Comparison of ENCODE assay signal across 1 cellular context in the genomic region with DNA sequence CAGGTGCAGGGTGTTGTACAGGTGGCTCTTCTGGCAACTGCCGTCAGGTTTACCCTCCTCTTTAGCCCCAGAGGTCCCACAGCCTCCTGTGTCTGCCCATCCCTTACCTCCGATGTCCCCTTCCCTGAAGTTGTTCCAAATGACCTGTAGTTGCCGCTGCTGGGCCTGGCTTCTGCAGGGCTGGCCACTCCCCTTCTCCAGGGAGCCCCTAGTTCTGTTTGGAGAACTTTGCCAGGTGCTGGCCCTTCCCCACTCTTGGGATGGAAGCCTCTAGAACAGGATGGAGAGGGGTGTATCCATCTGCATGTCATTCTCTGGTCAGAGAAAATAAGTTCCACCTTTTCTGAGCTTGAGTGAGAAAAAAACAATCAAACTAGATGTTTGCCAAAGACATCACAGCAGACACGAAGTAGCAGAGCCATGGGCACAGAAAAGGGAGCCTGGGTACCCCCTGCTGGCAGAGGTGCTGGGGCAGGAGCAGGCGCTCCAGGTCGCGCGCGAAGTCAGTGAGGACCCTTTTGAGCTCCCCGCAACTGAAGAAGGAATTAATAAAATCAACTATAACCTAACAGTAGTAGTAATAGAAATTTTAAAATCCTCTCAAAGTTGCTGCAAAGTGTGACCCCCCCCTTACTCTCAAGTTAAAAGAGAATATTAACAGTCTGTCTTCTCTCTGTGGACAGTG.
TF ChIP-seq lines count a peak whose summit lies in the region.

No MANE protein-coding gene starts in this region.

TF ChIP-seq in GM23338, 12 proteins besides CTCF, POLR2A, EP300 and RAD21 (continued from another document):
- TF ChIP-seq, protein P1, sequence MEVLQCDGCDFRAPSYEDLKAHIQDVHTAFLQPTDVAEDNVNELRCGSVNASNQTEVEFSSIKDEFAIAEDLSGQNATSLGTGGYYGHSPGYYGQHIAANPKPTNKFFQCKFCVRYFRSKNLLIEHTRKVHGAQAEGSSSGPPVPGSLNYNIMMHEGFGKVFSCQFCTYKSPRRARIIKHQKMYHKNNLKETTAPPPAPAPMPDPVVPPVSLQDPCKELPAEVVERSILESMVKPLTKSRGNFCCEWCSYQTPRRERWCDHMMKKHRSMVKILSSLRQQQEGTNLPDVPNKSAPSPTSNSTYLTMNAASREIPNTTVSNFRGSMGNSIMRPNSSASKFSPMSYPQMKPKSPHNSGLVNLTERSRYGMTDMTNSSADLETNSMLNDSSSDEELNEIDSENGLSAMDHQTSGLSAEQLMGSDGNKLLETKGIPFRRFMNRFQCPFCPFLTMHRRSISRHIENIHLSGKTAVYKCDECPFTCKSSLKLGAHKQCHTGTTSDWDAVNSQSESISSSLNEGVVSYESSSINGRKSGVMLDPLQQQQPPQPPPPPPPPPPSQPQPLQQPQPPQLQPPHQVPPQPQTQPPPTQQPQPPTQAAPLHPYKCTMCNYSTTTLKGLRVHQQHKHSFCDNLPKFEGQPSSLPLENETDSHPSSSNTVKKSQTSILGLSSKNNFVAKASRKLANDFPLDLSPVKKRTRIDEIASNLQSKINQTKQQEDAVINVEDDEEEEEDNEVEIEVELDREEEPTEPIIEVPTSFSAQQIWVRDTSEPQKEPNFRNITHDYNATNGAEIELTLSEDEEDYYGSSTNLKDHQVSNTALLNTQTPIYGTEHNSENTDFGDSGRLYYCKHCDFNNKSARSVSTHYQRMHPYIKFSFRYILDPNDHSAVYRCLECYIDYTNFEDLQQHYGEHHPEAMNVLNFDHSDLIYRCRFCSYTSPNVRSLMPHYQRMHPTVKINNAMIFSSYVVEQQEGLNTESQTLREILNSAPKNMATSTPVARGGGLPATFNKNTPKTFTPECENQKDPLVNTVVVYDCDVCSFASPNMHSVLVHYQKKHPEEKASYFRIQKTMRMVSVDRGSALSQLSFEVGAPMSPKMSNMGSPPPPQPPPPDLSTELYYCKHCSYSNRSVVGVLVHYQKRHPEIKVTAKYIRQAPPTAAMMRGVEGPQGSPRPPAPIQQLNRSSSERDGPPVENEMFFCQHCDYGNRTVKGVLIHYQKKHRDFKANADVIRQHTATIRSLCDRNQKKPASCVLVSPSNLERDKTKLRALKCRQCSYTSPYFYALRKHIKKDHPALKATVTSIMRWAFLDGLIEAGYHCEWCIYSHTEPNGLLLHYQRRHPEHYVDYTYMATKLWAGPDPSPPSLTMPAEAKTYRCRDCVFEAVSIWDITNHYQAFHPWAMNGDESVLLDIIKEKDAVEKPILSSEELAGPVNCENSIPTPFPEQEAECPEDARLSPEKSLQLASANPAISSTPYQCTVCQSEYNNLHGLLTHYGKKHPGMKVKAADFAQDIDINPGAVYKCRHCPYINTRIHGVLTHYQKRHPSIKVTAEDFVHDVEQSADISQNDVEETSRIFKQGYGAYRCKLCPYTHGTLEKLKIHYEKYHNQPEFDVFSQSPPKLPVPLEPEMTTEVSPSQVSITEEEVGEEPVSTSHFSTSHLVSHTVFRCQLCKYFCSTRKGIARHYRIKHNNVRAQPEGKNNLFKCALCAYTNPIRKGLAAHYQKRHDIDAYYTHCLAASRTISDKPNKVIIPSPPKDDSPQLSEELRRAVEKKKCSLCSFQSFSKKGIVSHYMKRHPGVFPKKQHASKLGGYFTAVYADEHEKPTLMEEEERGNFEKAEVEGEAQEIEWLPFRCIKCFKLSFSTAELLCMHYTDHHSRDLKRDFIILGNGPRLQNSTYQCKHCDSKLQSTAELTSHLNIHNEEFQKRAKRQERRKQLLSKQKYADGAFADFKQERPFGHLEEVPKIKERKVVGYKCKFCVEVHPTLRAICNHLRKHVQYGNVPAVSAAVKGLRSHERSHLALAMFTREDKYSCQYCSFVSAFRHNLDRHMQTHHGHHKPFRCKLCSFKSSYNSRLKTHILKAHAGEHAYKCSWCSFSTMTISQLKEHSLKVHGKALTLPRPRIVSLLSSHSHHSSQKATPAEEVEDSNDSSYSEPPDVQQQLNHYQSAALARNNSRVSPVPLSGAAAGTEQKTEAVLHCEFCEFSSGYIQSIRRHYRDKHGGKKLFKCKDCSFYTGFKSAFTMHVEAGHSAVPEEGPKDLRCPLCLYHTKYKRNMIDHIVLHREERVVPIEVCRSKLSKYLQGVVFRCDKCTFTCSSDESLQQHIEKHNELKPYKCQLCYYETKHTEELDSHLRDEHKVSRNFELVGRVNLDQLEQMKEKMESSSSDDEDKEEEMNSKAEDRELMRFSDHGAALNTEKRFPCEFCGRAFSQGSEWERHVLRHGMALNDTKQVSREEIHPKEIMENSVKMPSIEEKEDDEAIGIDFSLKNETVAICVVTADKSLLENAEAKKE (CRISPR knock-in tag; IDR thresholded peaks at IDR 0.05), result no peak
- TF ChIP-seq, protein P2, sequence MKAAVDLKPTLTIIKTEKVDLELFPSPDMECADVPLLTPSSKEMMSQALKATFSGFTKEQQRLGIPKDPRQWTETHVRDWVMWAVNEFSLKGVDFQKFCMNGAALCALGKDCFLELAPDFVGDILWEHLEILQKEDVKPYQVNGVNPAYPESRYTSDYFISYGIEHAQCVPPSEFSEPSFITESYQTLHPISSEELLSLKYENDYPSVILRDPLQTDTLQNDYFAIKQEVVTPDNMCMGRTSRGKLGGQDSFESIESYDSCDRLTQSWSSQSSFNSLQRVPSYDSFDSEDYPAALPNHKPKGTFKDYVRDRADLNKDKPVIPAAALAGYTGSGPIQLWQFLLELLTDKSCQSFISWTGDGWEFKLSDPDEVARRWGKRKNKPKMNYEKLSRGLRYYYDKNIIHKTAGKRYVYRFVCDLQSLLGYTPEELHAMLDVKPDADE (IDR thresholded peaks at IDR 0.05), result no peak
- no peak for TF ChIP-seq EZH2phosphoT487 (IDR thresholded peaks at IDR 0.05; ENCODE audit: unreplicated experiment)
- no peak for TF ChIP-seq ZNF331 (CRISPR knock-in tag; IDR thresholded peaks at IDR 0.05; ENCODE audit: low read depth)
- no peak for TF ChIP-seq STAT1 (IDR thresholded peaks at IDR 0.05; ENCODE audit: unreplicated experiment)
- TF ChIP-seq CREB1 (CRISPR knock-in tag; IDR thresholded peaks at IDR 0.05; ENCODE audit: low read depth), result no peak
- TF ChIP-seq, protein P3, sequence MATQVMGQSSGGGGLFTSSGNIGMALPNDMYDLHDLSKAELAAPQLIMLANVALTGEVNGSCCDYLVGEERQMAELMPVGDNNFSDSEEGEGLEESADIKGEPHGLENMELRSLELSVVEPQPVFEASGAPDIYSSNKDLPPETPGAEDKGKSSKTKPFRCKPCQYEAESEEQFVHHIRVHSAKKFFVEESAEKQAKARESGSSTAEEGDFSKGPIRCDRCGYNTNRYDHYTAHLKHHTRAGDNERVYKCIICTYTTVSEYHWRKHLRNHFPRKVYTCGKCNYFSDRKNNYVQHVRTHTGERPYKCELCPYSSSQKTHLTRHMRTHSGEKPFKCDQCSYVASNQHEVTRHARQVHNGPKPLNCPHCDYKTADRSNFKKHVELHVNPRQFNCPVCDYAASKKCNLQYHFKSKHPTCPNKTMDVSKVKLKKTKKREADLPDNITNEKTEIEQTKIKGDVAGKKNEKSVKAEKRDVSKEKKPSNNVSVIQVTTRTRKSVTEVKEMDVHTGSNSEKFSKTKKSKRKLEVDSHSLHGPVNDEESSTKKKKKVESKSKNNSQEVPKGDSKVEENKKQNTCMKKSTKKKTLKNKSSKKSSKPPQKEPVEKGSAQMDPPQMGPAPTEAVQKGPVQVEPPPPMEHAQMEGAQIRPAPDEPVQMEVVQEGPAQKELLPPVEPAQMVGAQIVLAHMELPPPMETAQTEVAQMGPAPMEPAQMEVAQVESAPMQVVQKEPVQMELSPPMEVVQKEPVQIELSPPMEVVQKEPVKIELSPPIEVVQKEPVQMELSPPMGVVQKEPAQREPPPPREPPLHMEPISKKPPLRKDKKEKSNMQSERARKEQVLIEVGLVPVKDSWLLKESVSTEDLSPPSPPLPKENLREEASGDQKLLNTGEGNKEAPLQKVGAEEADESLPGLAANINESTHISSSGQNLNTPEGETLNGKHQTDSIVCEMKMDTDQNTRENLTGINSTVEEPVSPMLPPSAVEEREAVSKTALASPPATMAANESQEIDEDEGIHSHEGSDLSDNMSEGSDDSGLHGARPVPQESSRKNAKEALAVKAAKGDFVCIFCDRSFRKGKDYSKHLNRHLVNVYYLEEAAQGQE (IDR thresholded peaks at IDR 0.05; ENCODE audit: unreplicated experiment), result no peak
- TF ChIP-seq EZH2 (IDR thresholded peaks at IDR 0.05; ENCODE audit: low read depth, unreplicated experiment), result no peak
- TF ChIP-seq ZNF114 (CRISPR knock-in tag; IDR thresholded peaks at IDR 0.05), result no peak
- no peak for TF ChIP-seq NANOG (IDR thresholded peaks at IDR 0.05; ENCODE audit: borderline replicate concordance)
- no peak for TF ChIP-seq JUNB (IDR thresholded peaks at IDR 0.05; ENCODE audit: unreplicated experiment)
